In the genomic region with DNA sequence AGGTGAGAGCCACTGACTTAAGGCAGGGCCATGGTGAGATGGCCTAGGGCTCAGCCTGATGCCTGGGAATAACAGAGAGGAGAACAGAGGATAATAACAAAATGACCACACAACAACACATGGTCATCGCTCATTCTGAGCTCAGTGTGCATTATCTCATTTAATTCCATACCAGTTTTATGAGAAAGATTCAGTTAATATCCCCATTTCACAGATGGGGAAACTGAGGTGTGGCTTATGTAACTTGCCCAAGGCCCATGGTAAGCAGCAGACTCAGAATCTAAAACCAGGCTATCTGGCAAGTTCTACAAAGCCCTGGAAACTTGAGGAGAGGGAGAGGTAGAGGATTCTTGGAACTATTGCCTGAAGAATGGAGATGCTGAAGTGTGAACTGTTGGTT, we compare ENCODE assay signal across 38 cellular contexts.
"Had no signal": no experiment of that assay in that cellular context is flagged by ENCODE, and none has a peak within 500 bp of the region (broad histone marks: within the 10 kb centered on the region; RNA-seq: fewer than 3 reads in every experiment).

No MANE protein-coding gene starts in this region.

- H3K9me3 ChIP-seq: ascending aorta had no signal

- DNase-seq: activated B cell treated with CpG ODN at 0.5 μM for 24 hours; activated CD4-positive, alpha-beta memory T cell treated with anti-CD3 and anti-CD28 coated beads for 36 hours; activated CD4-positive, alpha-beta T cell treated with anti-CD3 and anti-CD28 coated beads for 4 hours; activated CD4-positive, alpha-beta T cell treated with anti-CD3 and anti-CD28 coated beads, Interleukin-2, amount 10 ng/mL, durations not matched to agents 24 days and 14 days; activated CD4-positive, alpha-beta T cell treated with anti-CD3 and anti-CD28 coated beads, Interleukin-2, amount 50 U/mL, for 1 hour; activated CD4-positive, alpha-beta T cell treated with anti-CD3 and anti-CD28 coated beads, Interleukin-2, amount 50 U/mL, for 4 hours; activated CD4-positive, CD25-positive, alpha-beta regulatory T cell treated with anti-CD3 and anti-CD28 coated beads, Interleukin-2, amount 50 U/mL, for 72 hours; activated CD8-positive, alpha-beta memory T cell treated with anti-CD3 and anti-CD28 coated beads, Interleukin-2, amount 50 U/mL, for 4 hours; activated CD8-positive, alpha-beta T cell treated with anti-CD3 and anti-CD28 coated beads for 36 hours; activated gamma-delta T cell treated with Interleukin-2 at 50 U/mL for 16 hours; activated naive CD4-positive, alpha-beta T cell; activated naive CD4-positive, alpha-beta T cell treated with anti-CD3 and anti-CD28 coated beads for 36 hours; activated naive CD8-positive, alpha-beta T cell treated with anti-CD3 and anti-CD28 coated beads, Interleukin-2, amount 10 ng/mL, durations not matched to agents 7 days and 5 days; activated naive CD8-positive, alpha-beta T cell treated with anti-CD3 and anti-CD28 coated beads, Interleukin-2, amount 50 U/mL, for 24 hours; activated T-cell treated with anti-CD3 and anti-CD28 coated beads for 4 hours; activated T-cell treated with anti-CD3 and anti-CD28 coated beads, Interleukin-2, amount 50 U/mL, for 1 hour; activated T-cell treated with anti-CD3 and anti-CD28 coated beads, Interleukin-2, amount 50 U/mL, for 4 hours; activated T-cell treated with anti-CD3 and anti-CD28 coated beads, Interleukin-2, amount 50 U/mL, for 72 hours; amygdala; anterior cingulate cortex; caudate nucleus; cerebellar nuclear complex; T-helper 1 cell; T-helper 2 cell; T-helper 9 cell had no signal

- H3K4me1 ChIP-seq: ascending aorta had no signal

- H3K9me3 Mint-ChIP-seq: activated B cell treated with CpG ODN at 0.5 μM for 24 hours; activated CD4-positive, alpha-beta memory T cell treated with anti-CD3 and anti-CD28 coated beads for 36 hours; activated CD4-positive, alpha-beta T cell treated with anti-CD3 and anti-CD28 coated beads, Interleukin-2, amount 10 ng/mL, durations not matched to agents 24 days and 14 days; activated CD8-positive, alpha-beta T cell treated with anti-CD3 and anti-CD28 coated beads for 36 hours; activated naive CD4-positive, alpha-beta T cell treated with anti-CD3 and anti-CD28 coated beads for 36 hours; activated naive CD4-positive, alpha-beta T cell treated with anti-CD3 and anti-CD28 coated beads, Interleukin-2, amount 50 U/mL, for 24 hours; activated naive CD8-positive, alpha-beta T cell treated with anti-CD3 and anti-CD28 coated beads, Interleukin-2, amount 10 ng/mL, durations not matched to agents 7 days and 5 days; activated naive CD8-positive, alpha-beta T cell treated with anti-CD3 and anti-CD28 coated beads, Interleukin-2, amount 50 U/mL, for 24 hours; activated T-cell treated with anti-CD3 and anti-CD28 coated beads, Interleukin-2, amount 50 U/mL, for 4 hours; activated T-cell treated with anti-CD3 and anti-CD28 coated beads, Interleukin-2, amount 50 U/mL, for 72 hours; activated T-helper 1 cell treated with anti-CD3 and anti-CD28 coated beads, Interleukin-12 subunit alpha, Interleukin-12 subunit beta, Interleukin-2, Interleukin-4 antibody, amounts not matched to agents 30 ng/mL and 10 ng/mL and 1 ng/mL, durations not matched to agents 14 hours and 24 hours and 36 hours; activated T-helper 17 cell treated with anti-CD3 and anti-CD28 coated beads, Interleukin-2, amount 50 U/mL, for 72 hours; central memory CD8-positive, alpha-beta T cell; T-helper 1 cell treated with Interleukin-12 subunit alpha and Interleukin-12 subunit beta and Interleukin-4 antibody, amounts not matched to agents 30 μg/mL and 1 μg/mL, for 36 hours; T-helper 2 cell treated with Interferon-gamma antibody and Interleukin-4, amounts not matched to agents 5 μg/mL and 100 μg/mL, for 36 hours had no signal

- H3K27ac ChIP-seq: ascending aorta, cardiac muscle cell, VCaP had no signal

- H3K4me3 Mint-ChIP-seq: activated B cell treated with CpG ODN at 0.5 μM for 24 hours; activated CD4-positive, alpha-beta memory T cell treated with anti-CD3 and anti-CD28 coated beads for 36 hours; activated CD4-positive, alpha-beta T cell treated with anti-CD3 and anti-CD28 coated beads, Interleukin-2, amount 10 ng/mL, durations not matched to agents 24 days and 14 days; activated CD8-positive, alpha-beta T cell treated with anti-CD3 and anti-CD28 coated beads for 36 hours; activated naive CD4-positive, alpha-beta T cell treated with anti-CD3 and anti-CD28 coated beads for 36 hours; activated naive CD4-positive, alpha-beta T cell treated with anti-CD3 and anti-CD28 coated beads, Interleukin-2, amount 50 U/mL, for 24 hours; activated naive CD8-positive, alpha-beta T cell; activated naive CD8-positive, alpha-beta T cell treated with anti-CD3 and anti-CD28 coated beads, Interleukin-2, amount 10 ng/mL, durations not matched to agents 7 days and 5 days; activated naive CD8-positive, alpha-beta T cell treated with anti-CD3 and anti-CD28 coated beads, Interleukin-2, amount 50 U/mL, for 24 hours; activated T-cell treated with anti-CD3 and anti-CD28 coated beads, Interleukin-2, amount 50 U/mL, for 4 hours; activated T-cell treated with anti-CD3 and anti-CD28 coated beads, Interleukin-2, amount 50 U/mL, for 72 hours; activated T-helper 1 cell treated with anti-CD3 and anti-CD28 coated beads, Interleukin-12 subunit alpha, Interleukin-12 subunit beta, Interleukin-2, Interleukin-4 antibody, amounts not matched to agents 30 ng/mL and 10 ng/mL and 1 ng/mL, durations not matched to agents 14 hours and 24 hours and 36 hours; activated T-helper 17 cell treated with anti-CD3 and anti-CD28 coated beads, Interleukin-2, amount 50 U/mL, for 72 hours; brain; central memory CD8-positive, alpha-beta T cell; T-helper 1 cell treated with Interleukin-12 subunit alpha and Interleukin-12 subunit beta and Interleukin-4 antibody, amounts not matched to agents 30 μg/mL and 1 μg/mL, for 36 hours; T-helper 2 cell treated with Interferon-gamma antibody and Interleukin-4, amounts not matched to agents 5 μg/mL and 100 μg/mL, for 36 hours had no signal

- H3K36me3 Mint-ChIP-seq: activated CD4-positive, alpha-beta memory T cell treated with anti-CD3 and anti-CD28 coated beads for 36 hours; activated naive CD4-positive, alpha-beta T cell treated with anti-CD3 and anti-CD28 coated beads, Interleukin-2, amount 50 U/mL, for 24 hours; activated naive CD8-positive, alpha-beta T cell; activated naive CD8-positive, alpha-beta T cell treated with anti-CD3 and anti-CD28 coated beads, Interleukin-2, amount 10 ng/mL, durations not matched to agents 7 days and 5 days; brain had no signal

- H3K4me1 Mint-ChIP-seq: activated B cell treated with CpG ODN at 0.5 μM for 24 hours; activated CD4-positive, alpha-beta T cell treated with anti-CD3 and anti-CD28 coated beads, Interleukin-2, amount 10 ng/mL, durations not matched to agents 24 days and 14 days; activated naive CD4-positive, alpha-beta T cell treated with anti-CD3 and anti-CD28 coated beads, Interleukin-2, amount 50 U/mL, for 24 hours; activated naive CD8-positive, alpha-beta T cell treated with anti-CD3 and anti-CD28 coated beads, Interleukin-2, amount 10 ng/mL, durations not matched to agents 7 days and 5 days; activated naive CD8-positive, alpha-beta T cell treated with anti-CD3 and anti-CD28 coated beads, Interleukin-2, amount 50 U/mL, for 24 hours; activated T-helper 17 cell treated with anti-CD3 and anti-CD28 coated beads, Interleukin-2, amount 50 U/mL, for 72 hours; central memory CD8-positive, alpha-beta T cell had no signal

- H3K36me3 ChIP-seq: ascending aorta, cardiac muscle cell had no signal

- H3K27me3 ChIP-seq: ascending aorta had no signal

- ATAC-seq: activated CD8-positive, alpha-beta T cell treated with anti-CD3 and anti-CD28 coated beads for 36 hours; activated naive CD8-positive, alpha-beta T cell treated with anti-CD3 and anti-CD28 coated beads, Interleukin-2, amount 50 U/mL, for 24 hours; activated T-cell treated with anti-CD3 and anti-CD28 coated beads, Interleukin-2, amount 50 U/mL, for 4 hours; activated T-cell treated with anti-CD3 and anti-CD28 coated beads, Interleukin-2, amount 50 U/mL, for 72 hours; activated T-helper 17 cell treated with anti-CD3 and anti-CD28 coated beads, Interleukin-2, amount 50 U/mL, for 72 hours had no signal

- FAIRE-seq: bronchial epithelial cell, TTC549 had no signal

- H3K4me3 ChIP-seq: ascending aorta, cardiac muscle cell had no signal

- H3K27ac Mint-ChIP-seq: activated B cell treated with CpG ODN at 0.5 μM for 24 hours; activated CD4-positive, alpha-beta memory T cell treated with anti-CD3 and anti-CD28 coated beads for 36 hours; activated CD4-positive, alpha-beta T cell treated with anti-CD3 and anti-CD28 coated beads, Interleukin-2, amount 10 ng/mL, durations not matched to agents 24 days and 14 days; activated CD8-positive, alpha-beta T cell treated with anti-CD3 and anti-CD28 coated beads for 36 hours; activated naive CD4-positive, alpha-beta T cell treated with anti-CD3 and anti-CD28 coated beads for 36 hours; activated naive CD4-positive, alpha-beta T cell treated with anti-CD3 and anti-CD28 coated beads, Interleukin-2, amount 50 U/mL, for 24 hours; activated naive CD8-positive, alpha-beta T cell; activated naive CD8-positive, alpha-beta T cell treated with anti-CD3 and anti-CD28 coated beads, Interleukin-2, amount 10 ng/mL, durations not matched to agents 7 days and 5 days; activated naive CD8-positive, alpha-beta T cell treated with anti-CD3 and anti-CD28 coated beads, Interleukin-2, amount 50 U/mL, for 24 hours; activated T-cell treated with anti-CD3 and anti-CD28 coated beads, Interleukin-2, amount 50 U/mL, for 72 hours; activated T-helper 1 cell treated with anti-CD3 and anti-CD28 coated beads, Interleukin-12 subunit alpha, Interleukin-12 subunit beta, Interleukin-2, Interleukin-4 antibody, amounts not matched to agents 30 ng/mL and 10 ng/mL and 1 ng/mL, durations not matched to agents 14 hours and 24 hours and 36 hours; activated T-helper 17 cell treated with anti-CD3 and anti-CD28 coated beads, Interleukin-2, amount 50 U/mL, for 72 hours; T-helper 1 cell treated with Interleukin-12 subunit alpha and Interleukin-12 subunit beta and Interleukin-4 antibody, amounts not matched to agents 30 μg/mL and 1 μg/mL, for 36 hours; T-helper 2 cell treated with Interferon-gamma antibody and Interleukin-4, amounts not matched to agents 5 μg/mL and 100 μg/mL, for 36 hours had no signal
